8 cellular contexts compared by ENCODE assay signal in the genomic region with DNA sequence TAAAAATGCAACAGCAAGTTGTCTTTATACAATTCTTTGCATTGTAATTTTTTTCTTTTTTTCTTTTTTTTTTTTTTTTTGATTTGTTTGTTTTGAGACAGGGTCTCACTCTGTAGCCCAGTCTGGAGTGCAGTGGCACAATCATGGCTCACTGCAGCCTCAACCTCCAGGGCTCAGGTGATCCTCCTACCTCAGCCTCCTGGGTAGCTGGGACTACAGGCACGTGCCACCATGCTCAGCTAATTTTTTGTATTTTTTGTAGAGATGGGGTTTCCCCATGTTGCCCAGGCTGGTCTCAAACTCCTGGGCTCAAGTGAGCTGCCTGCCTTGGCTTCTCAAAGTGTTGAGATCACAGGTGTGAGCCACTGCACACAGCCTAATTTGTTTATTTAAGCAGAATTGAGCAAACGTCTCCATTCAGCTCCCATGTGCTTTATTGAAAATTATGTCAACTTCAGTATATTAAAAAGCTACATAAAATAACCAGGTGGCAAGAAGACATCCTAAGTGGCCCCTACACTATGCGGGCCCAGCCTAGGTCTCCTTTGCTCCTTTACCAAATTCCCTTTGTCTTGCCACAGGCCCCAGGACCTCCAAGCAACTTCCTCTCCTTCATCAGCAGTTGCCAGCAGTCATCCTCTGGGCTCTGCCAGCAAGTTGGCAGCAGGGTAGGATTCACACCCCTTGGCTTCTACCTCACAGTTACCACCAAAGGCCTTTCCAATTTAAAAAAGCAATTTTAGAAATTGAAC. TPM values are rescaled to one million over a fixed set of nuclear protein-coding genes. Genes with fewer than 3 reads are reported as not detected.
DNase-seq lines count a peak whose midpoint lies in the region; ATAC-seq lines count a peak whose summit lies in the region.
"Not testable (repeated sequence)": the region's sequence is repeated elsewhere in the genome, so short reads cannot be mapped to it uniquely, and the experiment has no call there.

No MANE protein-coding gene starts in this region.

- H3K4me2 ChIP-seq in Karpas-422 (ENCODE audit: low read depth, low read length, poor library complexity, severe bottlenecking); neuronal stem cell (ENCODE audit: insufficient read depth, low read length, poor library complexity, severe bottlenecking): not testable (repeated sequence)

- not testable (repeated sequence) for H4K20me1 ChIP-seq in Karpas-422 (ENCODE audit: insufficient read depth, low read depth, low read length)

- not testable (repeated sequence) for H3K4me1 ChIP-seq in Karpas-422 (ENCODE audit: low read length); neuronal stem cell (ENCODE audit: control insufficient read depth in 2 of 2, insufficient read depth in 1 of 2, low read depth in 1 of 2, low read length in 2 of 2)

- not testable (repeated sequence) for H3K9me2 ChIP-seq in Karpas-422 (replicated peaks; ENCODE audit: insufficient read depth, low read length)

- not testable (repeated sequence) for H3K14ac ChIP-seq in neuronal stem cell (ENCODE audit: low read length)

- H3K9ac ChIP-seq in Karpas-422 (ENCODE audit: low read length); neuronal stem cell (ENCODE audit: low read depth, low read length, poor library complexity): not testable (repeated sequence)

- H3K4me3 Mint-ChIP-seq in activated CD4-positive, alpha-beta T cell treated with anti-CD3 and anti-CD28 coated beads, Interleukin-2, amount 10 ng/mL, durations not matched to agents 24 days and 14 days = not testable (repeated sequence)

- H3K36me3 Mint-ChIP-seq in activated CD4-positive, alpha-beta T cell treated with anti-CD3 and anti-CD28 coated beads, Interleukin-2, amount 10 ng/mL, durations not matched to agents 24 days and 14 days (ENCODE audit: low read depth) = not testable (repeated sequence)

- H3K4me1 Mint-ChIP-seq in activated CD4-positive, alpha-beta T cell treated with anti-CD3 and anti-CD28 coated beads, Interleukin-2, amount 10 ng/mL, durations not matched to agents 24 days and 14 days = not testable (repeated sequence)

- H3K36me3 ChIP-seq in Karpas-422 (ENCODE audit: insufficient read depth, low read length); neuronal stem cell (replicated peaks in 1 of 2; ENCODE audit: control insufficient read depth in 2 of 2, insufficient read depth in 2 of 2, low read length in 2 of 2): not testable (repeated sequence)

- peak overlapping the region; percentile 26 for H2AK5ac ChIP-seq in neuronal stem cell (ENCODE audit: low read depth, low read length)

- H3K9me3 ChIP-seq in Karpas-422 (ENCODE audit: low read length); neuronal stem cell (replicated peaks in 1 of 2; ENCODE audit: control insufficient read depth in 2 of 2, insufficient read depth in 1 of 2, low read depth in 1 of 2, low read length in 2 of 2): not testable (repeated sequence)

- intact Hi-C loops in activated CD4-positive, alpha-beta T cell treated with anti-CD3 and anti-CD28 coated beads, Interleukin-2, amount 10 ng/mL, durations not matched to agents 24 days and 14 days (cut with micrococcal nuclease); left colon (cut with DNase I, micrococcal nuclease): not testable (repeated sequence)

- H4K8ac ChIP-seq in neuronal stem cell (ENCODE audit: low read depth, low read length) = not testable (repeated sequence)

- H3K79me2 ChIP-seq in Karpas-422 (ENCODE audit: low read length) = not testable (repeated sequence)

- not testable (repeated sequence) for H2BK5ac ChIP-seq in neuronal stem cell (ENCODE audit: low read length)

- not testable (repeated sequence) for H3K4me3 ChIP-seq in Karpas-422 (ENCODE audit: low read length); neuronal stem cell (ENCODE audit: low read length in 2 of 2)

- H2BK120ac ChIP-seq in neuronal stem cell (ENCODE audit: low read depth, low read length) = not testable (repeated sequence)

- H3K27me3 Mint-ChIP-seq in activated CD4-positive, alpha-beta T cell treated with anti-CD3 and anti-CD28 coated beads, Interleukin-2, amount 10 ng/mL, durations not matched to agents 24 days and 14 days = peaks cover 40% of the 10 kb centered on the region

- not testable (repeated sequence) for H3K23ac ChIP-seq in neuronal stem cell (ENCODE audit: low read depth, low read length, poor library complexity)

- H2BK12ac ChIP-seq in neuronal stem cell (ENCODE audit: low read length) = not testable (repeated sequence)

- WGBS in neuronal stem cell (ENCODE audit: extremely low coverage in 2 of 2, insufficient read length in 2 of 2, insufficient replicate concordance in 1 of 2), 2 donors = no CpG with 5 or more reads among the region's 3 CpGs

- DNase-seq in COR-L47 (lab: John Stamatoyannopoulos, UW) = peak; percentile 33
- peak; percentile 50 for DNase-seq in Karpas-422
- DNase-seq in NCI-H2029 (lab: John Stamatoyannopoulos, UW) = peak; percentile 37
- DNase-seq in NCI-H69 (lab: John Stamatoyannopoulos, UW) = peak; percentile 97
- peak; percentile 51 for DNase-seq in activated CD4-positive, alpha-beta T cell treated with anti-CD3 and anti-CD28 coated beads, Interleukin-2, amount 10 ng/mL, durations not matched to agents 24 days and 14 days
- peak; percentile 35 for DNase-seq in cerebellum (ENCODE audit: low spot score)
- not testable (repeated sequence) for DNase-seq in left colon; neuronal stem cell (ENCODE audit: low spot score)

- H3K9me3 Mint-ChIP-seq in activated CD4-positive, alpha-beta T cell treated with anti-CD3 and anti-CD28 coated beads, Interleukin-2, amount 10 ng/mL, durations not matched to agents 24 days and 14 days = not testable (repeated sequence)

- not testable (repeated sequence) for H2AFZ ChIP-seq in Karpas-422 (ENCODE audit: low read length); neuronal stem cell (ENCODE audit: low read length)

- H3K4ac ChIP-seq in neuronal stem cell (ENCODE audit: low read length) = not testable (repeated sequence)

- not testable (repeated sequence) for H3K27ac Mint-ChIP-seq in activated CD4-positive, alpha-beta T cell treated with anti-CD3 and anti-CD28 coated beads, Interleukin-2, amount 10 ng/mL, durations not matched to agents 24 days and 14 days

- H4K91ac ChIP-seq in neuronal stem cell (ENCODE audit: low read depth, low read length, poor library complexity) = not testable (repeated sequence)

- not testable (repeated sequence) for H2BK15ac ChIP-seq in neuronal stem cell (ENCODE audit: low read length)

- peak; percentile 20 for ATAC-seq in left colon

- not testable (repeated sequence) for H3K27me3 ChIP-seq in Karpas-422 (ENCODE audit: low read length)
- H3K27me3 ChIP-seq in neuronal stem cell (ENCODE audit: control insufficient read depth in 3 of 3, insufficient read depth in 3 of 3, low read depth in 1 of 3, low read length in 3 of 3) = peaks cover 0 to 16% (median 0%) of the 10 kb centered on the region in 3 experiments

- H3K18ac ChIP-seq in neuronal stem cell (ENCODE audit: low read length) = peak overlapping the region; percentile 22

- not testable (repeated sequence) for H3K27ac ChIP-seq in Karpas-422 (ENCODE audit: low read length); neuronal stem cell (replicated peaks; ENCODE audit: low read length)

- H3K79me1 ChIP-seq in neuronal stem cell (ENCODE audit: low read depth, low read length) = not testable (repeated sequence)

RNA-seq across cellular contexts. Expression of gene LRRC37A, which starts 18.0 kb away (rescaled TPM):
- total RNA-seq in Karpas-422 (2014; rRNA removed; shearing (Covaris generic); ENCODE audit: low replicate concordance) = 1.7 and 4.0 TPM in 2 replicates
- total RNA-seq in activated CD4-positive, alpha-beta T cell treated with anti-CD3 and anti-CD28 coated beads, Interleukin-2, amount 10 ng/mL, durations not matched to agents 24 days and 14 days = 2.4 and 2.7 TPM in 2 replicates
- total RNA-seq in cerebellum (3.4 TPM), left colon (1 to 10 TPM; 4.1 to 6.4 TPM)
- 2.7 TPM for polyA plus RNA-seq in neuronal stem cell (2013, experiment 1 of 2)
- 2.5 TPM for polyA plus RNA-seq in neuronal stem cell (2013, experiment 2 of 2)
